In genomic region chr4:7266525-7267292, GRCh38 we compare ENCODE assay signal across 13 cellular contexts.
A peak's percentile ranks its signal among the peaks of the same experiment; 100 is the strongest.
DNase-seq lines count a peak whose midpoint lies in the region; FAIRE-seq and TF ChIP-seq lines count a peak whose summit lies in the region.
"Had no signal": no experiment of that assay in that cellular context is flagged by ENCODE, and none has a peak within 500 bp of the region (broad histone marks: within the 10 kb centered on the region; RNA-seq: fewer than 3 reads in every experiment).

No MANE protein-coding gene starts in this region.

- H3K4me1 Mint-ChIP-seq in astrocyte (ENCODE audit: low read depth, unreplicated experiment) = peaks cover 22% of the 10 kb centered on the region
- no peaks in the 10 kb centered on the region for H3K4me1 Mint-ChIP-seq in activated naive CD4-positive, alpha-beta T cell treated with anti-CD3 and anti-CD28 coated beads, Interleukin-2, amount 10 ng/mL, durations not matched to agents 7 days and 5 days
- H3K4me1 Mint-ChIP-seq in T-helper 2 cell treated with Interferon-gamma antibody and Interleukin-4, amounts not matched to agents 5 μg/mL and 100 μg/mL, for 36 hours (ENCODE audit: low read depth) = no peaks in the 10 kb centered on the region

- peaks cover 10% of the 10 kb centered on the region for H3K9me3 Mint-ChIP-seq in astrocyte (ENCODE audit: unreplicated experiment)
- H3K9me3 Mint-ChIP-seq in activated naive CD4-positive, alpha-beta T cell treated with anti-CD3 and anti-CD28 coated beads, Interleukin-2, amount 10 ng/mL, durations not matched to agents 7 days and 5 days = no peaks in the 10 kb centered on the region
- no peaks in the 10 kb centered on the region for H3K9me3 Mint-ChIP-seq in T-helper 2 cell treated with Interferon-gamma antibody and Interleukin-4, amounts not matched to agents 5 μg/mL and 100 μg/mL, for 36 hours
- H3K9me3 Mint-ChIP-seq: CD4-positive, alpha-beta T cell had no signal

- H2AFZ ChIP-seq in astrocyte (ENCODE audit: low read depth, low read length) = no peak overlapping the region

- no peaks in the 10 kb centered on the region for H3K36me3 ChIP-seq in astrocyte (ENCODE audit: insufficient read depth, low read length)
- H3K36me3 ChIP-seq: suprapubic skin had no signal

- CTCF ChIA-PET in AG04449 (lab: Yijun Ruan, JAX) = interaction anchor here (1.2 to 1.8 kb wide), 2 partner anchors 29 to 73 kb away, joined by 4 to 6 read pairs; no protein-coding TSS in a partner anchor
- CTCF ChIA-PET in activated naive CD4-positive, alpha-beta T cell treated with anti-CD3 and anti-CD28 coated beads, Interleukin-2, amount 10 ng/mL, durations not matched to agents 7 days and 5 days (lab: Charles Lee) = no interaction called here

- H3K9me3 ChIP-seq in astrocyte (ENCODE audit: insufficient read depth, low read depth, low read length) = no peaks in the 10 kb centered on the region
- H3K9me3 ChIP-seq: suprapubic skin had no signal

- H3K9ac ChIP-seq in astrocyte (ENCODE audit: low read length) = peak overlapping the region; percentile 69

- H3K4me2 ChIP-seq in astrocyte (ENCODE audit: low read length) = peak overlapping the region; percentile 76

- no peaks in the 10 kb centered on the region for H3K79me2 ChIP-seq in astrocyte (ENCODE audit: insufficient read depth, low read length)

- H3K4me3 Mint-ChIP-seq in astrocyte (ENCODE audit: unreplicated experiment) = peak overlapping the region; percentile 74
- H3K4me3 Mint-ChIP-seq in activated naive CD4-positive, alpha-beta T cell treated with anti-CD3 and anti-CD28 coated beads, Interleukin-2, amount 10 ng/mL, durations not matched to agents 7 days and 5 days = no peak overlapping the region
- no peak overlapping the region for H3K4me3 Mint-ChIP-seq in T-helper 2 cell treated with Interferon-gamma antibody and Interleukin-4, amounts not matched to agents 5 μg/mL and 100 μg/mL, for 36 hours
- H3K4me3 Mint-ChIP-seq: CD4-positive, alpha-beta T cell had no signal

- peaks cover 27% of the 10 kb centered on the region for H3K4me1 ChIP-seq in astrocyte (ENCODE audit: insufficient read depth, low read length)
- H3K4me1 ChIP-seq: suprapubic skin had no signal

- peak overlapping the region; percentile 88 for H3K27ac ChIP-seq in astrocyte (ENCODE audit: low read depth, low read length)
- H3K27ac ChIP-seq: suprapubic skin had no signal

- peak; percentile 85 for FAIRE-seq in astrocyte (lab: Jason Lieb, UNC)

- peak overlapping the region; percentile 83 for H3K27ac Mint-ChIP-seq in astrocyte (ENCODE audit: unreplicated experiment)
- no peak overlapping the region for H3K27ac Mint-ChIP-seq in activated naive CD4-positive, alpha-beta T cell treated with anti-CD3 and anti-CD28 coated beads, Interleukin-2, amount 10 ng/mL, durations not matched to agents 7 days and 5 days
- no peak overlapping the region for H3K27ac Mint-ChIP-seq in T-helper 2 cell treated with Interferon-gamma antibody and Interleukin-4, amounts not matched to agents 5 μg/mL and 100 μg/mL, for 36 hours
- H3K27ac Mint-ChIP-seq: CD4-positive, alpha-beta T cell had no signal

- H3K27me3 Mint-ChIP-seq in astrocyte (ENCODE audit: low read depth, unreplicated experiment) = peaks cover 5% of the 10 kb centered on the region
- no peaks in the 10 kb centered on the region for H3K27me3 Mint-ChIP-seq in activated naive CD4-positive, alpha-beta T cell treated with anti-CD3 and anti-CD28 coated beads, Interleukin-2, amount 10 ng/mL, durations not matched to agents 7 days and 5 days
- H3K27me3 Mint-ChIP-seq in T-helper 2 cell treated with Interferon-gamma antibody and Interleukin-4, amounts not matched to agents 5 μg/mL and 100 μg/mL, for 36 hours (ENCODE audit: low read depth) = no peaks in the 10 kb centered on the region
- H3K27me3 Mint-ChIP-seq: CD4-positive, alpha-beta T cell had no signal

- DNase-seq in AG04449 (ENCODE audit: low read depth, low spot score) (peak; percentile 49), HS-5 (ENCODE audit: low read depth) (peak; percentile 88), astrocyte (ENCODE audit: low read depth) (peak; percentile 92), iPS-NIHi7 (ENCODE audit: extremely low spot score) (peak; percentile 77), SHP77 (lab: John Stamatoyannopoulos, UW) (no peak), HUDEP-2 (lab: John Stamatoyannopoulos, UW; ENCODE audit: unreplicated experiment in 76 of 76) (no peak)
- DNase-seq in activated naive CD4-positive, alpha-beta T cell treated with anti-CD3 and anti-CD28 coated beads, Interleukin-2, amount 10 ng/mL, durations not matched to agents 7 days and 5 days = no peak
- no peak for DNase-seq in T-helper 2 cell treated with Interferon-gamma antibody and Interleukin-4, amounts not matched to agents 5 μg/mL and 100 μg/mL, for 36 hours (ENCODE audit: low spot score)
- DNase-seq: activated CD4-positive, CD25-positive, alpha-beta regulatory T cell; activated naive CD4-positive, alpha-beta T cell treated with Interleukin-2 at 50 U/mL for 16 hours; CD4-positive, alpha-beta T cell; NCI-H748 treated with DMSO at 0.1 percent for 48 hours had no signal

- H3K27me3 ChIP-seq in astrocyte (ENCODE audit: insufficient read depth, low read length) = no peaks in the 10 kb centered on the region

- H3K36me3 Mint-ChIP-seq in astrocyte (ENCODE audit: low read depth, unreplicated experiment) = peaks cover 16% of the 10 kb centered on the region
- no peaks in the 10 kb centered on the region for H3K36me3 Mint-ChIP-seq in activated naive CD4-positive, alpha-beta T cell treated with anti-CD3 and anti-CD28 coated beads, Interleukin-2, amount 10 ng/mL, durations not matched to agents 7 days and 5 days
- no peaks in the 10 kb centered on the region for H3K36me3 Mint-ChIP-seq in T-helper 2 cell treated with Interferon-gamma antibody and Interleukin-4, amounts not matched to agents 5 μg/mL and 100 μg/mL, for 36 hours (ENCODE audit: low read depth)

- H3K4me3 ChIP-seq in AG04449 (ENCODE audit: low read depth, low read length) (no peak overlapping the region), astrocyte (ENCODE audit: insufficient read depth, low read depth, low read length) (peak overlapping the region; percentile 15)
- H3K4me3 ChIP-seq: suprapubic skin had no signal

- POLR2A ChIA-PET in AG04449 (lab: Yijun Ruan, JAX) = interaction anchor here (1.5 kb wide), 1 partner anchor 9 kb away, joined by 6 read pairs; no protein-coding TSS in a partner anchor

- peaks cover 5% of the 10 kb centered on the region for H4K20me1 ChIP-seq in astrocyte (ENCODE audit: insufficient read depth, low read length)

- no peak for TF ChIP-seq CTCF in AG04449 (IDR thresholded peaks at IDR 0.05; ENCODE audit: insufficient read depth, low read length, missing control alignments)
- no peak for TF ChIP-seq CTCF in astrocyte (IDR thresholded peaks at IDR 0.05; ENCODE audit: insufficient read depth, low read depth, low read length)

Comparison
In these comparisons a context has a peak if more than half of its experiments do, and no peak if none do; other contexts are left out.
1. DNase-seq: peak in AG04449 (single experiment), HS-5 (single experiment), astrocyte (single experiment) and iPS-NIHi7 (single experiment); none in SHP77 (0 of 2), HUDEP-2 (0 of 76), activated naive CD4-positive, alpha-beta T cell treated with anti-CD3 and anti-CD28 coated beads, Interleukin-2, amount 10 ng/mL, durations not matched to agents 7 days and 5 days (single experiment) and T-helper 2 cell treated with Interferon-gamma antibody and Interleukin-4, amounts not matched to agents 5 μg/mL and 100 μg/mL, for 36 hours (single experiment).